Comparison of ENCODE assay signal across 16 cellular contexts in the genomic region with DNA sequence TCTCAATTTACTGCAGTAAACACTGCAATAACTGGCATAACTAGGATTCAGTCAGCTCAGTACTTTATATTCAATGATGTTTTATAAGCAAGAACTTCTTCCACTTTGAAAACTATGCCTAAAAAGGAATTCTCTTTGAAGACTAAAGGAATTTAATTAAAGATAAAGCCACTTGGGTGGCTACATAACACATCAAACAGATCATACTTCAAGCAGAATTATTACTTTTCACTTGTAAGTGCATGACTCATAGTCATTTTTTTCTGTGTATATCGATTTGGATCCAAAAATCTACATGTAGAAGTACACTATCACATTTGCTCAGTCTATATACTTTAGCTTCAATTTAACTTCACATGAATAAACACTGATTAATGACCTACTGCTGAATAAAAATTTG. TPM values are rescaled to one million over a fixed set of nuclear protein-coding genes. Genes with fewer than 3 reads are reported as not detected.
DNase-seq lines count a peak whose midpoint lies in the region; ATAC-seq, FAIRE-seq and TF ChIP-seq lines count a peak whose summit lies in the region.
"Had no signal": no experiment of that assay in that cellular context is flagged by ENCODE, and none has a peak within 500 bp of the region (broad histone marks: within the 10 kb centered on the region; RNA-seq: fewer than 3 reads in every experiment).

No MANE protein-coding gene starts in this region.

- 58 to 64% methylated on average over 1 of the region's 1 CpG for WGBS in thyroid gland, 2 donors

- H3K4me1 Mint-ChIP-seq in brain: peaks cover 57% of the 10 kb centered on the region

- H3K27ac ChIP-seq in left lung (peak overlapping the region; percentile 99 to 100), thyroid gland (peak overlapping the region; percentile 87 to 100 (median 100))
- H3K27ac ChIP-seq: neutrophil had no signal

- TF ChIP-seq CTCF in brain (conservative IDR thresholded peaks at IDR 0.05): no peak
- no peak for TF ChIP-seq CTCF in left lung (IDR thresholded peaks at IDR 0.05)
- TF ChIP-seq CTCF in thyroid gland (IDR thresholded peaks at IDR 0.05): no peak

- H3K4me3 Mint-ChIP-seq in brain: peak overlapping the region in 3 of 5 experiments; percentile 20 to 68 (median 30)
- H3K4me3 Mint-ChIP-seq: activated CD4-positive, alpha-beta T cell treated with anti-CD3 and anti-CD28 coated beads for 36 hours; activated T-helper 1 cell treated with anti-CD3 and anti-CD28 coated beads, Interleukin-12 subunit alpha, Interleukin-12 subunit beta, Interleukin-2, Interleukin-4 antibody, amounts not matched to agents 30 ng/mL and 10 ng/mL and 1 ng/mL, durations not matched to agents 14 hours and 24 hours and 36 hours; T-helper 1 cell treated with Interleukin-12 subunit alpha and Interleukin-12 subunit beta and Interleukin-4 antibody, amounts not matched to agents 30 μg/mL and 1 μg/mL, for 36 hours had no signal

- ATAC-seq in left lung (no peak), HG02970 (IDR thresholded peaks at IDR 0.05; ENCODE audit: low FRiP score, unreplicated experiment) (no peak), HG02840 (IDR thresholded peaks at IDR 0.05; ENCODE audit: low FRiP score, unreplicated experiment) (no peak)
- ATAC-seq: activated CD4-positive, alpha-beta T cell treated with anti-CD3 and anti-CD28 coated beads for 36 hours had no signal

- TF ChIP-seq POLR2A in thyroid gland (IDR thresholded peaks at IDR 0.05) (no peak), GM12892 (IDR thresholded peaks at IDR 0.05; ENCODE audit: low read depth, low read length) (no peak)

- intact Hi-C loops in left lung (cut with DNase I) (no loop called here), thyroid gland (cut with DNase I) (no loop called here)

- H3K27me3 ChIP-seq in left lung (no peaks in the 10 kb centered on the region), thyroid gland (no peaks in the 10 kb centered on the region)
- H3K27me3 ChIP-seq: BLaER1 treated with 17β-estradiol and CSF1 and Interleukin-3, amounts not matched to agents 10 nM and 100 nM had no signal

- no peaks in the 10 kb centered on the region for H3K36me3 ChIP-seq in left lung
- H3K36me3 ChIP-seq in thyroid gland: no peaks in the 10 kb centered on the region
- H3K36me3 ChIP-seq: neutrophil had no signal

- peaks cover 0 to 6% (median 4%) of the 10 kb centered on the region in 5 experiments for H3K9me3 Mint-ChIP-seq in brain
- H3K9me3 Mint-ChIP-seq: activated T-helper 1 cell treated with anti-CD3 and anti-CD28 coated beads, Interleukin-12 subunit alpha, Interleukin-12 subunit beta, Interleukin-2, Interleukin-4 antibody, amounts not matched to agents 30 ng/mL and 10 ng/mL and 1 ng/mL, durations not matched to agents 14 hours and 24 hours and 36 hours; T-helper 1 cell treated with Interleukin-12 subunit alpha and Interleukin-12 subunit beta and Interleukin-4 antibody, amounts not matched to agents 30 μg/mL and 1 μg/mL, for 36 hours had no signal

- H3K9me3 ChIP-seq in left lung: no peaks in the 10 kb centered on the region
- H3K9me3 ChIP-seq in thyroid gland: no peaks in the 10 kb centered on the region
- H3K9me3 ChIP-seq: neutrophil had no signal

- peak overlapping the region in 2 of 5 experiments; percentile 38 to 100 for H3K27ac Mint-ChIP-seq in brain
- H3K27ac Mint-ChIP-seq: activated CD4-positive, alpha-beta T cell treated with anti-CD3 and anti-CD28 coated beads for 36 hours; activated T-helper 1 cell treated with anti-CD3 and anti-CD28 coated beads, Interleukin-12 subunit alpha, Interleukin-12 subunit beta, Interleukin-2, Interleukin-4 antibody, amounts not matched to agents 30 ng/mL and 10 ng/mL and 1 ng/mL, durations not matched to agents 14 hours and 24 hours and 36 hours; T-helper 1 cell treated with Interleukin-12 subunit alpha and Interleukin-12 subunit beta and Interleukin-4 antibody, amounts not matched to agents 30 μg/mL and 1 μg/mL, for 36 hours had no signal

- H3K4me1 ChIP-seq in left lung (peaks cover 9 to 49% of the 10 kb centered on the region in 2 donors), thyroid gland (peaks cover 41 to 55% of the 10 kb centered on the region in 2 donors)

- H3K4me3 ChIP-seq in left lung (no peak overlapping the region), thyroid gland (replicated peaks in 1 of 3) (no peak overlapping the region)
- H3K4me3 ChIP-seq: BLaER1 treated with 17β-estradiol and CSF1 and Interleukin-3, amounts not matched to agents 10 nM and 100 nM had no signal

- FAIRE-seq in GM12892 (lab: Jason Lieb, UNC): no peak

- peak; percentile 33 for DNase-seq in HT-29 (ENCODE audit: low spot score)
- DNase-seq in left lung: no peak
- DNase-seq in thyroid gland: no peak
- DNase-seq in GM12892 (ENCODE audit: insufficient read length): no peak
- DNase-seq in NOMO-1 treated with dmso at 0.1 percent for 144 hours (lab: John Stamatoyannopoulos, UW; ENCODE audit: unreplicated experiment): no peak
- DNase-seq: activated CD4-positive, alpha-beta T cell treated with anti-CD3 and anti-CD28 coated beads for 36 hours; NCI-H1048 had no signal

- H3K36me3 Mint-ChIP-seq in brain: peaks cover 15% of the 10 kb centered on the region

- H3K27me3 Mint-ChIP-seq in brain: peaks cover 14% of the 10 kb centered on the region

RNA-seq across cellular contexts. Expression of a gene that starts 4.0 kb away (rescaled TPM):
- 14.2 and 18.5 TPM in 2 replicates for total RNA-seq in HT-29 (2014; rRNA removed; shearing (Covaris generic))
- polyA plus RNA-seq in brain (ENCODE audit: insufficient read depth, low read depth, low replicate concordance): 5.7 TPM
- total RNA-seq in left lung: 10 to 100 TPM; 29.6 to 31.5 TPM
- 100 to 1,000 TPM in 2 of 4 donors, 10 to 100 TPM in 2; 75.8 to 154 (median 96.9) TPM for total RNA-seq in thyroid gland
- polyA plus RNA-seq in GM12892 (2012; ENCODE audit: missing spikeins): 5.4 TPM

RNA-seq across cellular contexts. Expression of a gene that starts 58.0 kb away (rescaled TPM):
- total RNA-seq in HT-29 (2014; rRNA removed; shearing (Covaris generic)): not detected in 2 replicates
- polyA plus RNA-seq in brain (ENCODE audit: insufficient read depth, low read depth, low replicate concordance): 0.81 TPM
- 10 to 100 TPM; 17.0 to 32.9 TPM for total RNA-seq in left lung
- 100 to 1,000 TPM in 2 of 4 donors, 10 to 100 TPM in 2; 72.7 to 133 (median 111) TPM for total RNA-seq in thyroid gland
- not detected for polyA plus RNA-seq in GM12892 (2012; ENCODE audit: missing spikeins)
- total RNA-seq: activated CD4-positive, alpha-beta T cell treated with anti-CD3 and anti-CD28 coated beads for 36 hours; activated T-helper 1 cell treated with anti-CD3 and anti-CD28 coated beads, Interleukin-12 subunit alpha, Interleukin-12 subunit beta, Interleukin-2, Interleukin-4 antibody, amounts not matched to agents 30 ng/mL and 10 ng/mL and 1 ng/mL, durations not matched to agents 14 hours and 24 hours and 36 hours; lung microvascular endothelial cell; OCI-LY7 had no signal

Comparison
In these comparisons a context has a peak if more than half of its experiments do, and no peak if none do; other contexts are left out.
1. RNA of a gene that starts 58.0 kb away (total RNA-seq): 72.7 to 133 TPM in thyroid gland and 17.0 to 32.9 TPM in left lung; not detected in HT-29; every median in the first group is over 10 times any median in the second.